In genomic region chr1:168081373-168082007, GRCh38 we compare ENCODE assay signal across 9 cellular contexts. TPM values are rescaled to one million over a fixed set of nuclear protein-coding genes. Genes with fewer than 3 reads are reported as not detected.
DNase-seq lines count a peak whose midpoint lies in the region; ATAC-seq, FAIRE-seq and TF ChIP-seq lines count a peak whose summit lies in the region.
"Had no signal": no experiment of that assay in that cellular context is flagged by ENCODE, and none has a peak within 500 bp of the region (broad histone marks: within the 10 kb centered on the region; RNA-seq: fewer than 3 reads in every experiment).

No MANE protein-coding gene starts in this region.

- H3K4me3 ChIP-seq in HL-60 (replicated peaks; ENCODE audit: insufficient read depth, low read length) (no peak overlapping the region), brain microvascular endothelial cell (ENCODE audit: low read depth, low read length) (no peak overlapping the region), suprapubic skin (no peak overlapping the region), colonic mucosa (no peak overlapping the region)
- H3K4me3 ChIP-seq: cardiac muscle cell had no signal

- H3K9me3 ChIP-seq in suprapubic skin (no peaks in the 10 kb centered on the region), colonic mucosa (no peaks in the 10 kb centered on the region)

- DNase-seq in HL-60 (ENCODE audit: low read depth in 1 of 2, low spot score in 1 of 2): peak; percentile 8 to 21
- DNase-seq in brain microvascular endothelial cell: peak; percentile 52
- no peak for DNase-seq in left lobe of liver (ENCODE audit: low spot score)
- DNase-seq in suprapubic skin (ENCODE audit: low spot score in 2 of 2): no peak
- DNase-seq in colonic mucosa: no peak
- DNase-seq in frontal cortex (ENCODE audit: low spot score in 2 of 2): no peak
- DNase-seq in iPS-NIHi11 (ENCODE audit: low spot score): no peak
- DNase-seq in NCI-H1417 (lab: John Stamatoyannopoulos, UW): no peak

- no peak for TF ChIP-seq EP300 in suprapubic skin (IDR thresholded peaks at IDR 0.05)

- H3K9ac ChIP-seq in colonic mucosa (ENCODE audit: low read depth in 2 of 2, low read length in 2 of 2): no peak overlapping the region

- H3K27ac ChIP-seq in HL-60 (replicated peaks) (no peak overlapping the region), brain microvascular endothelial cell (peak overlapping the region; percentile 25), suprapubic skin (peak overlapping the region; percentile 61), colonic mucosa (no peak overlapping the region)

- FAIRE-seq in frontal cortex (lab: Jason Lieb, UNC): no peak

- H3K4me1 ChIP-seq in suprapubic skin: peaks cover 25% of the 10 kb centered on the region
- H3K4me1 ChIP-seq in colonic mucosa: peaks cover 8% of the 10 kb centered on the region

- WGBS in suprapubic skin: 68% methylated on average over 4 of the region's 4 CpGs

- no peak for TF ChIP-seq POLR2A in suprapubic skin (IDR thresholded peaks at IDR 0.05)

- peak; percentile 10 for ATAC-seq in left lobe of liver

- intact Hi-C loops in colonic mucosa (cut with DNase I): loop anchor here (10.0 kb wide), 1 partner anchor 367 kb away; no protein-coding TSS in a partner anchor

- in situ Hi-C loops in brain microvascular endothelial cell (cut with HindIII; ENCODE audit: low pct_ligation_motif_present, low sequenced_read_pairs): no loop called here

- H3K27me3 ChIP-seq in HL-60 (ENCODE audit: insufficient read depth, poor library complexity, severe bottlenecking): no peaks in the 10 kb centered on the region
- H3K27me3 ChIP-seq in brain microvascular endothelial cell (replicated peaks): no peaks in the 10 kb centered on the region
- H3K27me3 ChIP-seq in suprapubic skin: no peaks in the 10 kb centered on the region
- H3K27me3 ChIP-seq in colonic mucosa: no peaks in the 10 kb centered on the region
- H3K27me3 ChIP-seq: cardiac muscle cell had no signal

- TF ChIP-seq CTCF in HL-60 (IDR thresholded peaks at IDR 0.05; ENCODE audit: insufficient read depth, low read length) (no peak), brain microvascular endothelial cell (IDR thresholded peaks at IDR 0.05; ENCODE audit: low read depth, low read length, missing control alignments) (no peak), suprapubic skin (IDR thresholded peaks at IDR 0.05) (no peak), colonic mucosa (IDR thresholded peaks at IDR 0.05) (no peak)

- H3K36me3 ChIP-seq in brain microvascular endothelial cell (replicated peaks) (peaks cover 13% of the 10 kb centered on the region), suprapubic skin (peaks cover 29% of the 10 kb centered on the region), colonic mucosa (no peaks in the 10 kb centered on the region)

RNA-seq across cellular contexts. Expression of gene GPR161, which starts 55.2 kb away (rescaled TPM):
- 0.38 TPM for total RNA-seq in left lobe of liver
- 1 to 10 TPM; 3.1 to 7.6 (median 4.2) TPM for total RNA-seq in suprapubic skin
- total RNA-seq in colonic mucosa: 1 to 10 TPM; 2.5 to 3.2 TPM
- total RNA-seq in frontal cortex: 76.2 TPM

Comparison
In these comparisons a context has a peak if more than half of its experiments do, and no peak if none do; other contexts are left out.
1. DNase-seq: peak in HL-60 (2 of 2) and brain microvascular endothelial cell (single experiment); none in left lobe of liver (single experiment), suprapubic skin (0 of 2), colonic mucosa (single experiment), frontal cortex (0 of 2), iPS-NIHi11 (single experiment) and NCI-H1417 (0 of 3).
2. H3K27ac ChIP-seq: peak in brain microvascular endothelial cell (single experiment) and suprapubic skin (single experiment); none in HL-60 (single experiment) and colonic mucosa (single experiment).